In genomic region chr3:48232734-48233133, GRCh38 we compare ENCODE assay signal across 8 cellular contexts. TPM values are rescaled to one million over a fixed set of nuclear protein-coding genes. Genes with fewer than 3 reads are reported as not detected.
A peak's percentile ranks its signal among the peaks of the same experiment; 100 is the strongest.
DNase-seq lines count a peak whose midpoint lies in the region; ATAC-seq and TF ChIP-seq lines count a peak whose summit lies in the region.

No MANE protein-coding gene starts in this region.

- no peak overlapping the region for H3K4me3 Mint-ChIP-seq in activated CD4-positive, alpha-beta T cell treated with anti-CD3 and anti-CD28 coated beads, Interleukin-2, amount 10 ng/mL, durations not matched to agents 24 days and 14 days

- TF ChIP-seq CTCF in coronary artery (IDR thresholded peaks at IDR 0.05): no peak
- peak; percentile 54 for TF ChIP-seq CTCF in lung (IDR thresholded peaks at IDR 0.05; ENCODE audit: control extremely low read depth, extremely low read depth)

- peak; percentile 88 for DNase-seq in ELF-1 (ENCODE audit: low read depth, low spot score)
- DNase-seq in NCI-H510A treated with DMSO at 0.1 percent for 48 hours (lab: John Stamatoyannopoulos, UW): peak; percentile 81
- peak; percentile 85 for DNase-seq in activated CD4-positive, alpha-beta T cell treated with anti-CD3 and anti-CD28 coated beads, Interleukin-2, amount 10 ng/mL, durations not matched to agents 24 days and 14 days
- DNase-seq in coronary artery (ENCODE audit: low spot score): peak; percentile 79
- peak; percentile 81 for DNase-seq in lung (ENCODE audit: low spot score)
- peak; percentile 19 for DNase-seq in stimulated activated CD8-positive, alpha-beta memory T cell treated with anti-CD3 and anti-CD28 coated beads, Interleukin-12 subunit alpha, Interleukin-12 subunit beta, amount 100 ng/mL, for 24 hours (ENCODE audit: extremely low read depth)

- WGBS in lung, 2 donors: 22 to 23% methylated on average over 6 of the region's 6 CpGs

- H3K36me3 Mint-ChIP-seq in activated CD4-positive, alpha-beta T cell treated with anti-CD3 and anti-CD28 coated beads, Interleukin-2, amount 10 ng/mL, durations not matched to agents 24 days and 14 days (ENCODE audit: low read depth): no peaks in the 10 kb centered on the region

- ATAC-seq in HG02763 (IDR thresholded peaks at IDR 0.05; ENCODE audit: unreplicated experiment) (peak; percentile 51), lung (ENCODE audit: insufficient read depth, low FRiP score) (peak; percentile 83), HG03025 (IDR thresholded peaks at IDR 0.05; ENCODE audit: low FRiP score, unreplicated experiment) (no peak)

- H3K36me3 ChIP-seq in lung (ENCODE audit: control insufficient read depth in 2 of 2, insufficient read depth in 2 of 2, low read length in 2 of 2): no peaks in the 10 kb centered on the region

- intact Hi-C loops in activated CD4-positive, alpha-beta T cell treated with anti-CD3 and anti-CD28 coated beads, Interleukin-2, amount 10 ng/mL, durations not matched to agents 24 days and 14 days (cut with micrococcal nuclease): loop anchor here (1.0 kb wide), 2 partner anchors 36 to 204 kb away; no protein-coding TSS in a partner anchor

- peaks cover 2% of the 10 kb centered on the region for H3K27me3 Mint-ChIP-seq in activated CD4-positive, alpha-beta T cell treated with anti-CD3 and anti-CD28 coated beads, Interleukin-2, amount 10 ng/mL, durations not matched to agents 24 days and 14 days

- H3K27ac Mint-ChIP-seq in activated CD4-positive, alpha-beta T cell treated with anti-CD3 and anti-CD28 coated beads, Interleukin-2, amount 10 ng/mL, durations not matched to agents 24 days and 14 days: no peak overlapping the region

- H3K4me3 ChIP-seq in coronary artery (peak overlapping the region; percentile 50), lung (no peak overlapping the region)

- H3K27ac ChIP-seq in coronary artery (peak overlapping the region in 1 of 2 donors; percentile 30), lung (ENCODE audit: low read depth in 1 of 2, low read length in 1 of 2) (no peak overlapping the region)

- H3K9me3 ChIP-seq in lung (ENCODE audit: control insufficient read depth in 2 of 2, insufficient read depth in 1 of 2, low read length in 1 of 2): no peaks in the 10 kb centered on the region

- no peaks in the 10 kb centered on the region for H3K9me3 Mint-ChIP-seq in activated CD4-positive, alpha-beta T cell treated with anti-CD3 and anti-CD28 coated beads, Interleukin-2, amount 10 ng/mL, durations not matched to agents 24 days and 14 days

- peaks cover 0 to 2% of the 10 kb centered on the region in 2 donors for H3K4me1 ChIP-seq in lung (ENCODE audit: control insufficient read depth in 2 of 2, insufficient read depth in 2 of 2, low read length in 2 of 2)

- no peaks in the 10 kb centered on the region for H3K27me3 ChIP-seq in lung (ENCODE audit: control insufficient read depth, insufficient read depth)

- H3K4me1 Mint-ChIP-seq in activated CD4-positive, alpha-beta T cell treated with anti-CD3 and anti-CD28 coated beads, Interleukin-2, amount 10 ng/mL, durations not matched to agents 24 days and 14 days: peaks cover 6% of the 10 kb centered on the region

RNA-seq across cellular contexts. Expression of gene ZNF589, which starts 8.2 kb away (rescaled TPM):
- total RNA-seq in activated CD4-positive, alpha-beta T cell treated with anti-CD3 and anti-CD28 coated beads, Interleukin-2, amount 10 ng/mL, durations not matched to agents 24 days and 14 days: 38.1 and 39.9 TPM in 2 replicates
- total RNA-seq in lung: 10 to 100 TPM; 13.1 to 14.7 TPM
- polyA plus RNA-seq in lung: 1 to 10 TPM; 3.4 to 6.8 TPM

RNA-seq across cellular contexts. Expression of gene CAMP, which starts 9.4 kb away (rescaled TPM):
- not detected in 2 replicates for total RNA-seq in activated CD4-positive, alpha-beta T cell treated with anti-CD3 and anti-CD28 coated beads, Interleukin-2, amount 10 ng/mL, durations not matched to agents 24 days and 14 days
- total RNA-seq in lung: 1 to 10 TPM; 1.3 to 1.9 TPM
- 1 to 10 TPM; 1.5 to 5.5 TPM for polyA plus RNA-seq in lung

RNA-seq across cellular contexts. Expression of gene CDC25A, which starts 44.5 kb away (rescaled TPM):
- total RNA-seq in activated CD4-positive, alpha-beta T cell treated with anti-CD3 and anti-CD28 coated beads, Interleukin-2, amount 10 ng/mL, durations not matched to agents 24 days and 14 days: 57.0 and 60.2 TPM in 2 replicates
- total RNA-seq in lung: 1 to 10 TPM; 1.4 to 1.5 TPM
- polyA plus RNA-seq in lung: under 1 TPM; 0.57 to 0.87 TPM

Comparison
In these comparisons a context has a peak if more than half of its experiments do, and no peak if none do; other contexts are left out.
1. DNase-seq: peak in every context shown above with its lines; median percentile 88 in ELF-1; 85 in activated CD4-positive, alpha-beta T cell treated with anti-CD3 and anti-CD28 coated beads, Interleukin-2, amount 10 ng/mL, durations not matched to agents 24 days and 14 days; 81 in NCI-H510A treated with DMSO at 0.1 percent for 48 hours; 81 in lung; 79 in coronary artery; 19 in stimulated activated CD8-positive, alpha-beta memory T cell treated with anti-CD3 and anti-CD28 coated beads, Interleukin-12 subunit alpha, Interleukin-12 subunit beta, amount 100 ng/mL, for 24 hours.
2. RNA of gene CDC25A, which starts 44.5 kb away (total RNA-seq): 57.0 to 60.2 TPM in activated CD4-positive, alpha-beta T cell treated with anti-CD3 and anti-CD28 coated beads, Interleukin-2, amount 10 ng/mL, durations not matched to agents 24 days and 14 days; 1.4 to 1.5 TPM in lung; every median in the first group is over 10 times any median in the second.